8 cellular contexts compared by ENCODE assay signal in the genomic region with DNA sequence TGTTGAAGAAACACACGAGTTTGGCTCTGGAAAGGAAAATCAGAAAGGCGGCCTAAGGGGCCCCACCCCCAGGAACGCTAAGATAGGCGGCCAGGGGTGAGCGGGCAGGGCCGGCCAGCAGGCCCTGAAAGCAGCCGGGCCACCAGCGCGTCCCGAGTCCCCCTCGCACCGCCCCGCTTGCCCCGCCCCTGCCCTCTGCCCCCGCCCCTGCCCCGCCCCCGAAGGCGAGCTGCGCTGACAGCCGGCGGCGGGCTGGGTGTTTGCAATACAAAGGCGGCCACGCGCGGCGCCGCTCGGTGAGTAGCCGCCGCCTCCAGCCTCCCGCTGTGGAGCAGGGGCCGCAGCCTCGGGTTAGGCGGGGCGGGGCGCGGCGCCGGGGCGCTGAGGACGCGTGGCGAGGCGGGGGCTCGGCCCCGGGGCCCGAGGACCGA. TPM values are rescaled to one million over a fixed set of nuclear protein-coding genes. Genes with fewer than 3 reads are reported as not detected.
DNase-seq lines count a peak whose midpoint lies in the region; ATAC-seq and TF ChIP-seq lines count a peak whose summit lies in the region.

A gene with protein sequence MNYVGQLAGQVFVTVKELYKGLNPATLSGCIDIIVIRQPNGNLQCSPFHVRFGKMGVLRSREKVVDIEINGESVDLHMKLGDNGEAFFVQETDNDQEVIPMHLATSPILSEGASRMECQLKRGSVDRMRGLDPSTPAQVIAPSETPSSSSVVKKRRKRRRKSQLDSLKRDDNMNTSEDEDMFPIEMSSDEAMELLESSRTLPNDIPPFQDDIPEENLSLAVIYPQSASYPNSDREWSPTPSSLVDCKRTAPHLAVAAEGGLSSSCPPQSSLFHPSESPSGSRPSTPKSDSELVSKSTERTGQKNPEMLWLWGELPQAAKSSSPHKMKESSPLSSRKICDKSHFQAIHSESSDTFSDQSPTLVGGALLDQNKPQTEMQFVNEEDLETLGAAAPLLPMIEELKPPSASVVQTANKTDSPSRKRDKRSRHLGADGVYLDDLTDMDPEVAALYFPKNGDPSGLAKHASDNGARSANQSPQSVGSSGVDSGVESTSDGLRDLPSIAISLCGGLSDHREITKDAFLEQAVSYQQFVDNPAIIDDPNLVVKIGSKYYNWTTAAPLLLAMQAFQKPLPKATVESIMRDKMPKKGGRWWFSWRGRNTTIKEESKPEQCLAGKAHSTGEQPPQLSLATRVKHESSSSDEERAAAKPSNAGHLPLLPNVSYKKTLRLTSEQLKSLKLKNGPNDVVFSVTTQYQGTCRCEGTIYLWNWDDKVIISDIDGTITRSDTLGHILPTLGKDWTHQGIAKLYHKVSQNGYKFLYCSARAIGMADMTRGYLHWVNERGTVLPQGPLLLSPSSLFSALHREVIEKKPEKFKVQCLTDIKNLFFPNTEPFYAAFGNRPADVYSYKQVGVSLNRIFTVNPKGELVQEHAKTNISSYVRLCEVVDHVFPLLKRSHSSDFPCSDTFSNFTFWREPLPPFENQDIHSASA (plus strand): TSS at position 257 of the 431 bp plus-strand sequence. CDS start 18,910 bp downstream, outside the sequence.

- H3K27ac ChIP-seq in trophoblast cell (ENCODE audit: low read depth, low read length) (peak within 1 kb of the TSS; percentile 65), tibial artery (peak within 1 kb of the TSS; percentile 78 to 83)

- no peak within 1 kb of the TSS for H3K23ac ChIP-seq in trophoblast cell (ENCODE audit: low read length)

- H2AFZ ChIP-seq in trophoblast cell (ENCODE audit: insufficient read depth, low read length, poor library complexity): peak within 1 kb of the TSS; percentile 44

- H3K18ac ChIP-seq in trophoblast cell (ENCODE audit: low read length): peak within 1 kb of the TSS; percentile 13

- intact Hi-C loops in Right ventricle myocardium superior (cut with DNase I): no loop called here
- intact Hi-C loops in tibial artery (cut with DNase I; ENCODE audit: low total_unique reads): loop anchor here (10.0 kb wide), 1 partner anchor 282 kb away; a partner anchor contains a TSS

- H3K36me3 ChIP-seq in trophoblast cell (ENCODE audit: control insufficient read depth in 1 of 2, insufficient read depth in 2 of 2, low read length in 2 of 2) (no peaks in the 10 kb centered on the region), tibial artery (no peaks in the 10 kb centered on the region)

- H3K27ac Mint-ChIP-seq in activated naive CD8-positive, alpha-beta T cell treated with anti-CD3 and anti-CD28 coated beads, Interleukin-2, amount 50 U/mL, for 24 hours: peak within 1 kb of the TSS; percentile 88

- peak within 1 kb of the TSS; percentile 67 for H2BK120ac ChIP-seq in trophoblast cell (ENCODE audit: insufficient read depth, low read length, poor library complexity)

- H3K9me3 ChIP-seq in trophoblast cell (ENCODE audit: insufficient read depth, low read depth, low read length) (no peaks in the 10 kb centered on the region), tibial artery (no peaks in the 10 kb centered on the region)

- H4K12ac ChIP-seq in trophoblast cell (ENCODE audit: low read depth, low read length): no peak within 1 kb of the TSS

- TF ChIP-seq CTCF in GM10248 (IDR thresholded peaks at IDR 0.05; ENCODE audit: control extremely low read depth, extremely low read depth, low read depth, missing control alignments): peak; percentile 33
- TF ChIP-seq CTCF in NB4 (IDR thresholded peaks at IDR 0.05; ENCODE audit: low read depth, low read length): no peak
- peak in 1 of 2 experiments; percentile 5 for TF ChIP-seq CTCF in tibial artery (IDR thresholded peaks at IDR 0.05)

- no peaks in the 10 kb centered on the region for H3K9me3 Mint-ChIP-seq in activated naive CD8-positive, alpha-beta T cell treated with anti-CD3 and anti-CD28 coated beads, Interleukin-2, amount 50 U/mL, for 24 hours

- no peaks in the 10 kb centered on the region for H3K36me3 Mint-ChIP-seq in activated naive CD8-positive, alpha-beta T cell treated with anti-CD3 and anti-CD28 coated beads, Interleukin-2, amount 50 U/mL, for 24 hours (ENCODE audit: low read depth)

- peak; percentile 53 for ATAC-seq in activated naive CD8-positive, alpha-beta T cell treated with anti-CD3 and anti-CD28 coated beads, Interleukin-2, amount 50 U/mL, for 24 hours
- peak; percentile 86 for ATAC-seq in Right ventricle myocardium superior (ENCODE audit: poor library complexity)

- H3K14ac ChIP-seq in trophoblast cell (ENCODE audit: low read length): peak within 1 kb of the TSS; percentile 55

- POLR2A ChIA-PET in GM10248 (lab: Yijun Ruan, JAX) (interaction anchor here (0.6 kb wide), 3 partner anchors 16 to 58 kb away, joined by 3 read pairs; no protein-coding TSS in a partner anchor), HEK293T (lab: Yijun Ruan, JAX) (interaction anchor here (1.8 kb wide), 1 partner anchor 25 kb away, joined by 5 read pairs; no protein-coding TSS in a partner anchor)

- H3K4me2 ChIP-seq in trophoblast cell (ENCODE audit: low read length): peak within 1 kb of the TSS; percentile 95

- WGBS in trophoblast cell (ENCODE audit: extremely low coverage, insufficient coverage, insufficient read length): no CpG with 5 or more reads among the region's 49 CpGs

- H3K9ac ChIP-seq in trophoblast cell (ENCODE audit: low read length): peak within 1 kb of the TSS; percentile 87

- H2BK5ac ChIP-seq in trophoblast cell (ENCODE audit: low read depth, low read length, poor library complexity): peak within 1 kb of the TSS; percentile 17

- CTCF ChIA-PET in GM10248 (lab: Yijun Ruan, JAX) (interaction anchor here (0.8 to 18.6 kb wide), 6 partner anchors 9 to 58 kb away, joined by 3 to 207 read pairs (median 3); no protein-coding TSS in a partner anchor), HEK293T (lab: Yijun Ruan, JAX) (interaction anchor here (0.5 to 0.6 kb wide), 2 partner anchors 13 to 594 kb away, joined by 3 to 4 read pairs; no protein-coding TSS in a partner anchor)

- H3K4me1 Mint-ChIP-seq in activated naive CD8-positive, alpha-beta T cell treated with anti-CD3 and anti-CD28 coated beads, Interleukin-2, amount 50 U/mL, for 24 hours: peaks cover 81% of the 10 kb centered on the region

- DNase-seq in GM10248 (ENCODE audit: extremely low spot score): peak; percentile 91
- DNase-seq in HEK293T (ENCODE audit: extremely low spot score): peak; percentile 91
- peak; percentile 91 for DNase-seq in NB4 (ENCODE audit: low read depth)
- peak; percentile 81 for DNase-seq in T follicular helper cell (ENCODE audit: low read depth)
- peak; percentile 88 for DNase-seq in activated naive CD8-positive, alpha-beta T cell treated with anti-CD3 and anti-CD28 coated beads, Interleukin-2, amount 50 U/mL, for 24 hours
- peak; percentile 93 for DNase-seq in Right ventricle myocardium superior
- DNase-seq in trophoblast cell: peak; percentile 84 to 88
- DNase-seq in tibial artery: peak; percentile 85 to 95

- peak within 1 kb of the TSS; percentile 19 for H3K4ac ChIP-seq in trophoblast cell (ENCODE audit: low read depth, low read length)

- TF ChIP-seq POLR2A in NB4 (IDR thresholded peaks at IDR 0.05; ENCODE audit: extremely low read depth, insufficient read length): peak; percentile 37

- peak within 1 kb of the TSS; percentile 74 for H4K91ac ChIP-seq in trophoblast cell (ENCODE audit: low read depth, low read length)

- H3K27me3 ChIP-seq in trophoblast cell (ENCODE audit: insufficient read depth, low read length) (no peaks in the 10 kb centered on the region), tibial artery (no peaks in the 10 kb centered on the region)

- no peaks in the 10 kb centered on the region for H3K27me3 Mint-ChIP-seq in activated naive CD8-positive, alpha-beta T cell treated with anti-CD3 and anti-CD28 coated beads, Interleukin-2, amount 50 U/mL, for 24 hours

- H2BK12ac ChIP-seq in trophoblast cell (ENCODE audit: low read length): peak within 1 kb of the TSS; percentile 89

- H3K4me3 ChIP-seq in NB4 (ENCODE audit: low read depth, low read length) (peak within 1 kb of the TSS; percentile 72), trophoblast cell (ENCODE audit: low read depth, low read length) (peak within 1 kb of the TSS; percentile 78), tibial artery (peak within 1 kb of the TSS; percentile 72 to 79)

- peaks cover 8% of the 10 kb centered on the region for H3K79me2 ChIP-seq in trophoblast cell (ENCODE audit: control insufficient read depth, insufficient read depth, low read length, poor library complexity)

- peak within 1 kb of the TSS; percentile 41 for H4K8ac ChIP-seq in trophoblast cell (ENCODE audit: low read depth, low read length)

- H3K4me1 ChIP-seq in trophoblast cell (ENCODE audit: control insufficient read depth in 1 of 2, insufficient read depth in 2 of 2, low read length in 2 of 2): peaks cover 22 to 57% of the 10 kb centered on the region in 2 experiments
- peaks cover 0 to 64% (median 32%) of the 10 kb centered on the region in 4 donors for H3K4me1 ChIP-seq in tibial artery

- H3K4me3 Mint-ChIP-seq in activated naive CD8-positive, alpha-beta T cell treated with anti-CD3 and anti-CD28 coated beads, Interleukin-2, amount 50 U/mL, for 24 hours: peak within 1 kb of the TSS; percentile 94

- H2AK5ac ChIP-seq in trophoblast cell (ENCODE audit: low read length): peak within 1 kb of the TSS; percentile 59

- peaks cover 26% of the 10 kb centered on the region for H3K79me1 ChIP-seq in trophoblast cell (ENCODE audit: low read length)

TF ChIP-seq in HEK293T, 16 proteins besides CTCF, POLR2A, EP300 and RAD21:
- TF ChIP-seq SUZ12 (IDR thresholded peaks at IDR 0.05): no peak
- peak; percentile 26; the same call in 1 of the 2 replicates for TF ChIP-seq FOXM1 (IDR thresholded peaks at IDR 0.05; ENCODE audit: borderline replicate concordance)
- TF ChIP-seq SP1 (IDR thresholded peaks at IDR 0.05): no peak
- TF ChIP-seq CTBP1 (IDR thresholded peaks at IDR 0.05; ENCODE audit: borderline replicate concordance): no peak
- TF ChIP-seq, protein P1, sequence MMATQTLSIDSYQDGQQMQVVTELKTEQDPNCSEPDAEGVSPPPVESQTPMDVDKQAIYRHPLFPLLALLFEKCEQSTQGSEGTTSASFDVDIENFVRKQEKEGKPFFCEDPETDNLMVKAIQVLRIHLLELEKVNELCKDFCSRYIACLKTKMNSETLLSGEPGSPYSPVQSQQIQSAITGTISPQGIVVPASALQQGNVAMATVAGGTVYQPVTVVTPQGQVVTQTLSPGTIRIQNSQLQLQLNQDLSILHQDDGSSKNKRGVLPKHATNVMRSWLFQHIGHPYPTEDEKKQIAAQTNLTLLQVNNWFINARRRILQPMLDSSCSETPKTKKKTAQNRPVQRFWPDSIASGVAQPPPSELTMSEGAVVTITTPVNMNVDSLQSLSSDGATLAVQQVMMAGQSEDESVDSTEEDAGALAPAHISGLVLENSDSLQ (IDR thresholded peaks at IDR 0.05): no peak
TF ChIP-seq in HEK293T: peak in this region for 1.

RNA-seq across cellular contexts. Expression of the gene that starts here (rescaled TPM):
- 62.4 TPM for total RNA-seq in Right ventricle myocardium superior
- 11.7 and 12.4 TPM in 2 replicates for polyA plus RNA-seq in trophoblast cell (2013)

Comparison
In these comparisons a context has a peak if more than half of its experiments do, and no peak if none do; other contexts are left out.
1. Peak in every context shown above with its lines: DNase-seq, ATAC-seq, H3K4me3 ChIP-seq and H3K27ac ChIP-seq.